Comparison of ENCODE assay signal across 1 cellular context in genomic region chr16:67216612-67217490, GRCh38.
TF ChIP-seq lines count a peak whose summit lies in the region.

No MANE protein-coding gene starts in this region.

TF ChIP-seq in K562, 482 proteins besides CTCF, POLR2A, EP300 and RAD21 (continued from another document and continues in another):
- TF ChIP-seq SRSF7 (optimal IDR thresholded peaks at IDR 0.05; ENCODE audit: low read depth, low read length) (no peak), ZNF699 (CRISPR knock-in tag; IDR thresholded peaks at IDR 0.05; ENCODE audit: insufficient replicate concordance) (no peak), TAL1 (IDR thresholded peaks at IDR 0.05) (no peak), CREBBP (IDR thresholded peaks at IDR 0.05; ENCODE audit: low read depth, low read length) (no peak), ZC3H11A (IDR thresholded peaks at IDR 0.05; ENCODE audit: low read depth, low read length) (no peak), SMAD2 (IDR thresholded peaks at IDR 0.05; ENCODE audit: low read depth, low read length) (no peak), ZNF592 (IDR thresholded peaks at IDR 0.05) (peak; percentile 66; the same call in 1 of the 2 replicates), CCAR2 (IDR thresholded peaks at IDR 0.05; ENCODE audit: low read depth, low read length) (no peak), MTA2 (IDR thresholded peaks at IDR 0.05; ENCODE audit: low read depth) (no peak), HDAC3 (IDR thresholded peaks at IDR 0.05; ENCODE audit: borderline replicate concordance, partially characterized antibody) (no peak), SOX6 (IDR thresholded peaks at IDR 0.05) (no peak), MNT (conservative IDR thresholded peaks at IDR 0.05) (peak in 1 of 2 experiments; percentile 62; a peak in 2 of 4 replicates), ATF1 (CRISPR knock-in tag; IDR thresholded peaks at IDR 0.05) (no peak), ATF1 (tag; IDR thresholded peaks at IDR 0.05) (peak; percentile 22; the same call in 1 of the 2 replicates), AFF1 (IDR thresholded peaks at IDR 0.05; ENCODE audit: low read depth in 1 of 2, partially characterized antibody in 2 of 2) (no peak), YY1 (IDR thresholded peaks at IDR 0.05; ENCODE audit: borderline replicate concordance in 1 of 3, control insufficient read depth in 1 of 3, extremely low read depth in 1 of 3, insufficient read depth in 3 of 3, insufficient read length in 1 of 3, insufficient replicate concordance in 2 of 3, low read depth in 1 of 3, low read length in 2 of 3) (no peak), ZNF639 (CRISPR knock-in tag; conservative IDR thresholded peaks at IDR 0.05 in 1 of 2, IDR thresholded peaks at IDR 0.05 in 1 of 2) (peak in 1 of 2 experiments; percentile 19; a peak in 1 of 4 replicates), MXI1 (IDR thresholded peaks at IDR 0.05; ENCODE audit: low read depth, low read length) (no peak), CBX2 (IDR thresholded peaks at IDR 0.05; ENCODE audit: insufficient read depth, low read length, poor library complexity, severe bottlenecking) (no peak), DNMT1 (IDR thresholded peaks at IDR 0.05) (no peak), ETV5 (CRISPR knock-in tag; IDR thresholded peaks at IDR 0.05; ENCODE audit: low read depth) (no peak), ZEB2 (IDR thresholded peaks at IDR 0.05) (no peak), RBFOX2 (IDR thresholded peaks at IDR 0.05; ENCODE audit: low read depth, low read length) (peak; percentile 17; the same call in 1 of the 2 replicates), ETS1 (conservative IDR thresholded peaks at IDR 0.05; ENCODE audit: control insufficient read depth, low read depth, low read length) (no peak), ATF7 (IDR thresholded peaks at IDR 0.05) (no peak), VEZF1 (CRISPR knock-in tag; IDR thresholded peaks at IDR 0.05) (peak; percentile 16; the same call in 1 of the 2 replicates)
- TF ChIP-seq, protein P1, sequence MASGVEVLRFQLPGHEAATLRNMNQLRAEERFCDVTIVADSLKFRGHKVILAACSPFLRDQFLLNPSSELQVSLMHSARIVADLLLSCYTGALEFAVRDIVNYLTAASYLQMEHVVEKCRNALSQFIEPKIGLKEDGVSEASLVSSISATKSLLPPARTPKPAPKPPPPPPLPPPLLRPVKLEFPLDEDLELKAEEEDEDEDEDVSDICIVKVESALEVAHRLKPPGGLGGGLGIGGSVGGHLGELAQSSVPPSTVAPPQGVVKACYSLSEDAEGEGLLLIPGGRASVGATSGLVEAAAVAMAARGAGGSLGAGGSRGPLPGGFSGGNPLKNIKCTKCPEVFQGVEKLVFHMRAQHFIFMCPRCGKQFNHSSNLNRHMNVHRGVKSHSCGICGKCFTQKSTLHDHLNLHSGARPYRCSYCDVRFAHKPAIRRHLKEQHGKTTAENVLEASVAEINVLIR (CRISPR knock-in tag; IDR thresholded peaks at IDR 0.05), result no peak
- TF ChIP-seq, protein P2, sequence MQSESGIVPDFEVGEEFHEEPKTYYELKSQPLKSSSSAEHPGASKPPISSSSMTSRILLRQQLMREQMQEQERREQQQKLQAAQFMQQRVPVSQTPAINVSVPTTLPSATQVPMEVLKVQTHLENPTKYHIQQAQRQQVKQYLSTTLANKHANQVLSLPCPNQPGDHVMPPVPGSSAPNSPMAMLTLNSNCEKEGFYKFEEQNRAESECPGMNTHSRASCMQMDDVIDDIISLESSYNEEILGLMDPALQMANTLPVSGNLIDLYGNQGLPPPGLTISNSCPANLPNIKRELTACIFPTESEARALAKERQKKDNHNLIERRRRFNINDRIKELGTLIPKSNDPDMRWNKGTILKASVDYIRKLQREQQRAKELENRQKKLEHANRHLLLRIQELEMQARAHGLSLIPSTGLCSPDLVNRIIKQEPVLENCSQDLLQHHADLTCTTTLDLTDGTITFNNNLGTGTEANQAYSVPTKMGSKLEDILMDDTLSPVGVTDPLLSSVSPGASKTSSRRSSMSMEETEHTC (IDR thresholded peaks at IDR 0.05), result peak; percentile 64; the same call in 1 of the 2 replicates
- TF ChIP-seq, protein P3, sequence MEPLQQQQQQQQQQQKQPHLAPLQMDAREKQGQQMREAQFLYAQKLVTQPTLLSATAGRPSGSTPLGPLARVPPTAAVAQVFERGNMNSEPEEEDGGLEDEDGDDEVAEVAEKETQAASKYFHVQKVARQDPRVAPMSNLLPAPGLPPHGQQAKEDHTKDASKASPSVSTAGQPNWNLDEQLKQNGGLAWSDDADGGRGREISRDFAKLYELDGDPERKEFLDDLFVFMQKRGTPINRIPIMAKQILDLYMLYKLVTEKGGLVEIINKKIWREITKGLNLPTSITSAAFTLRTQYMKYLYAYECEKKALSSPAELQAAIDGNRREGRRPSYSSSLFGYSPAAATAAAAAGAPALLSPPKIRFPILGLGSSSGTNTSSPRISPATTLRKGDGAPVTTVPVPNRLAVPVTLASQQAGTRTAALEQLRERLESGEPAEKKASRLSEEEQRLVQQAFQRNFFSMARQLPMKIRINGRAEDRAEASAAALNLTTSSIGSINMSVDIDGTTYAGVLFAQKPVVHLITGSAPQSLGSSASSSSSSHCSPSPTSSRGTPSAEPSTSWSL (CRISPR knock-in tag; IDR thresholded peaks at IDR 0.05; ENCODE audit: borderline replicate concordance), result no peak
- TF ChIP-seq, protein P4, sequence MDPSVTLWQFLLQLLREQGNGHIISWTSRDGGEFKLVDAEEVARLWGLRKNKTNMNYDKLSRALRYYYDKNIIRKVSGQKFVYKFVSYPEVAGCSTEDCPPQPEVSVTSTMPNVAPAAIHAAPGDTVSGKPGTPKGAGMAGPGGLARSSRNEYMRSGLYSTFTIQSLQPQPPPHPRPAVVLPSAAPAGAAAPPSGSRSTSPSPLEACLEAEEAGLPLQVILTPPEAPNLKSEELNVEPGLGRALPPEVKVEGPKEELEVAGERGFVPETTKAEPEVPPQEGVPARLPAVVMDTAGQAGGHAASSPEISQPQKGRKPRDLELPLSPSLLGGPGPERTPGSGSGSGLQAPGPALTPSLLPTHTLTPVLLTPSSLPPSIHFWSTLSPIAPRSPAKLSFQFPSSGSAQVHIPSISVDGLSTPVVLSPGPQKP (CRISPR knock-in tag; IDR thresholded peaks at IDR 0.05), result no peak
- TF ChIP-seq, protein P5, sequence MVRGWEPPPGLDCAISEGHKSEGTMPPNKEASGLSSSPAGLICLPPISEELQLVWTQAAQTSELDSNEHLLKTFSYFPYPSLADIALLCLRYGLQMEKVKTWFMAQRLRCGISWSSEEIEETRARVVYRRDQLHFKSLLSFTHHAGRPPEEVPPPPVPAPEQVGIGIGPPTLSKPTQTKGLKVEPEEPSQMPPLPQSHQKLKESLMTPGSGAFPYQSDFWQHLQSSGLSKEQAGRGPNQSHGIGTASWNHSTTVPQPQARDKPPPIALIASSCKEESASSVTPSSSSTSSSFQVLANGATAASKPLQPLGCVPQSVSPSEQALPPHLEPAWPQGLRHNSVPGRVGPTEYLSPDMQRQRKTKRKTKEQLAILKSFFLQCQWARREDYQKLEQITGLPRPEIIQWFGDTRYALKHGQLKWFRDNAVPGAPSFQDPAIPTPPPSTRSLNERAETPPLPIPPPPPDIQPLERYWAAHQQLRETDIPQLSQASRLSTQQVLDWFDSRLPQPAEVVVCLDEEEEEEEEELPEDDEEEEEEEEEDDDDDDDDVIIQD (CRISPR knock-in tag; IDR thresholded peaks at IDR 0.05), result no peak
- TF ChIP-seq, protein P6, sequence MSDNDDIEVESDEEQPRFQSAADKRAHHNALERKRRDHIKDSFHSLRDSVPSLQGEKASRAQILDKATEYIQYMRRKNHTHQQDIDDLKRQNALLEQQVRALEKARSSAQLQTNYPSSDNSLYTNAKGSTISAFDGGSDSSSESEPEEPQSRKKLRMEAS (CRISPR knock-in tag; IDR thresholded peaks at IDR 0.05), result no peak
